ENCODE assay signal across 1 cellular context in the genomic region with DNA sequence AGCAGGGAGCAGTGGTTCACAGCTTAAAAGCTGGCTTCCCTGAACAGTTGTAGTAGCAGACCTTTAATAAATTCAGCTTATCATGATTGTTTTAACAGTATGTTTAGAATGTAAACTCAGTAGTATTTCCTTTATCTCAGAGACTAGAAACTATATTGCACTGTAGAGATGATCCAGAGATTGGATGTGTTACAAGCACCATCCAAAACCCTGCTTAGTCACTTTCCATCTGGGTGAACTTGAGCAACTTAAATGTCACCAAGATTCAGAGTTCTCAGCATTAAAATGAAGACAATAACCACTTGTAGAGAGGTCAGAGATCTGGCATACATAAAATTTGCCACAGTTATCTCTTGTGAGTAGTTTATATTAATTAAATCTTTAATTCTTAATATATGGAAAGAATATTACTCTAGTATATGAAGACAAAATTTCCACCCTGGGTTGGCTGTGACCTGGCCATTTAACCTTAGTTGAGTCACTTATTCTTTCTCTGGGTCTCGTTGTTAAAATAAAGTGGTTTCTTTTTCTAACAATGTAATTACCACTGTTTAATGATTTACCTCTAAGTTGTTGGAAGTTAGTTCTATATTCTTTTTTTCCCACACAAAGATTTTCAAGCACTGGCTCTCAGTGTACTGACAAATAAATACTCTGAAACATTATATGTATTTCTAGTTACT.
TF ChIP-seq lines count a peak whose summit lies in the region.

No MANE protein-coding gene starts in this region.

TF ChIP-seq in GM12878, 131 proteins besides CTCF, POLR2A, EP300 and RAD21 (continued from another document):
- TF ChIP-seq MTA2 (IDR thresholded peaks at IDR 0.05; ENCODE audit: low read depth), result peak; percentile 74; the same call in 1 of the 2 replicates
- TF ChIP-seq NR2F1 (conservative IDR thresholded peaks at IDR 0.05), result peak; percentile 55; the same call in 1 of the 2 replicates
- 0 out of 2 replicates have a peak, but pooled peaks have one; percentile 40 for TF ChIP-seq ZNF24 (IDR thresholded peaks at IDR 0.05)
